8 cellular contexts compared by ENCODE assay signal in genomic region chr1:6624712-6625578, GRCh38. TPM values are rescaled to one million over a fixed set of nuclear protein-coding genes. Genes with fewer than 3 reads are reported as not detected.
A peak's percentile ranks its signal among the peaks of the same experiment; 100 is the strongest.
DNase-seq lines count a peak whose midpoint lies in the region; ATAC-seq and TF ChIP-seq lines count a peak whose summit lies in the region.

Gene THAP3 (plus strand): TSS chr1:6624868. CDS start chr1:6625219, 351 bp downstream.

- H3K9me3 Mint-ChIP-seq in activated T-helper 2 cell treated with anti-CD3 and anti-CD28 coated beads, Interferon-gamma antibody, Interleukin-2, Interleukin-4, amounts not matched to agents 10 μg/mL and 5 μg/mL and 100 μg/mL, durations not matched to agents 14 hours and 24 hours and 36 hours, result no peaks in the 10 kb centered on the region
- H3K9me3 Mint-ChIP-seq in nephron, result no peaks in the 10 kb centered on the region
- no peaks in the 10 kb centered on the region for H3K9me3 Mint-ChIP-seq in stimulated activated naive CD8-positive, alpha-beta T cell treated with anti-CD3 and anti-CD28 coated beads, Interleukin-15, Interleukin-2, amounts not matched to agents 100 ng/mL and 50 ng/mL, for 24 hours

- no peak within 1 kb of the TSS for H2BK15ac ChIP-seq in IMR-90 (ENCODE audit: low read depth, low read length)

- H3K4me3 ChIP-seq in IMR-90 (ENCODE audit: insufficient read depth, low read depth, low read length) (peak within 1 kb of the TSS; percentile 67), fibroblast of pulmonary artery (replicated peaks; ENCODE audit: low read depth, low read length) (peak within 1 kb of the TSS; percentile 71)

- H3K9me1 ChIP-seq in IMR-90 (ENCODE audit: insufficient read depth, low read length), result peaks cover 4% of the 10 kb centered on the region

- no peaks in the 10 kb centered on the region for H3K27me3 Mint-ChIP-seq in activated T-helper 2 cell treated with anti-CD3 and anti-CD28 coated beads, Interferon-gamma antibody, Interleukin-2, Interleukin-4, amounts not matched to agents 10 μg/mL and 5 μg/mL and 100 μg/mL, durations not matched to agents 14 hours and 24 hours and 36 hours (ENCODE audit: low read depth)
- no peaks in the 10 kb centered on the region for H3K27me3 Mint-ChIP-seq in nephron (ENCODE audit: low read depth)
- H3K27me3 Mint-ChIP-seq in stimulated activated naive CD8-positive, alpha-beta T cell treated with anti-CD3 and anti-CD28 coated beads, Interleukin-15, Interleukin-2, amounts not matched to agents 100 ng/mL and 50 ng/mL, for 24 hours, result no peaks in the 10 kb centered on the region

- H3K56ac ChIP-seq in IMR-90 (ENCODE audit: extremely low read depth, insufficient read depth, low read length), result no peak within 1 kb of the TSS; the same call in 1 of the 2 replicates

- no peak for TF ChIP-seq POLR2A in IMR-90 (IDR thresholded peaks at IDR 0.05; ENCODE audit: low read depth, low read length)

- peak within 1 kb of the TSS; percentile 66; the same call in 1 of the 2 replicates for H4K91ac ChIP-seq in IMR-90 (ENCODE audit: insufficient read depth, low read depth, low read length)

- H3K27ac Mint-ChIP-seq in activated T-helper 2 cell treated with anti-CD3 and anti-CD28 coated beads, Interferon-gamma antibody, Interleukin-2, Interleukin-4, amounts not matched to agents 10 μg/mL and 5 μg/mL and 100 μg/mL, durations not matched to agents 14 hours and 24 hours and 36 hours, result peak within 1 kb of the TSS; percentile 78
- H3K27ac Mint-ChIP-seq in nephron, result peak within 1 kb of the TSS; percentile 88 to 96 (median 96)
- peak within 1 kb of the TSS; percentile 90 for H3K27ac Mint-ChIP-seq in stimulated activated naive CD8-positive, alpha-beta T cell treated with anti-CD3 and anti-CD28 coated beads, Interleukin-15, Interleukin-2, amounts not matched to agents 100 ng/mL and 50 ng/mL, for 24 hours

- no peak within 1 kb of the TSS for H3K18ac ChIP-seq in IMR-90 (ENCODE audit: low read depth, low read length)

- peak within 1 kb of the TSS; percentile 85 for H3K27ac ChIP-seq in IMR-90 (ENCODE audit: insufficient read depth, low read length)

- H2BK20ac ChIP-seq in IMR-90 (ENCODE audit: low read depth, low read length), result no peak within 1 kb of the TSS

- H3K9ac ChIP-seq in IMR-90 (ENCODE audit: low read depth, low read length), result peak within 1 kb of the TSS; percentile 65

- 1% methylated on average over 46 of the region's 73 CpGs; no CpG with 5 or more reads in 1 of the 2 experiments for WGBS in IMR-90 (ENCODE audit: extremely low coverage in 2 of 2, insufficient read length in 1 of 2), 2 experiments

- peak within 1 kb of the TSS; percentile 85 for H3K14ac ChIP-seq in IMR-90 (replicated peaks; ENCODE audit: low read depth, low read length)

- H2AK5ac ChIP-seq in IMR-90 (ENCODE audit: low read depth, low read length), result peak within 1 kb of the TSS; percentile 22

- peak within 1 kb of the TSS; percentile 64 for H3K4ac ChIP-seq in IMR-90 (ENCODE audit: low read depth, low read length)

- peak; percentile 79 for ATAC-seq in GM21447 (IDR thresholded peaks at IDR 0.05; ENCODE audit: unreplicated experiment)
- ATAC-seq in IMR-90 (ENCODE audit: low read depth), result peak; percentile 95

- H4K20me1 ChIP-seq in IMR-90 (ENCODE audit: insufficient read depth, low read length), result peaks cover 49% of the 10 kb centered on the region

- H3K36me3 Mint-ChIP-seq in activated T-helper 2 cell treated with anti-CD3 and anti-CD28 coated beads, Interferon-gamma antibody, Interleukin-2, Interleukin-4, amounts not matched to agents 10 μg/mL and 5 μg/mL and 100 μg/mL, durations not matched to agents 14 hours and 24 hours and 36 hours (ENCODE audit: low read depth), result peaks cover 58% of the 10 kb centered on the region
- H3K36me3 Mint-ChIP-seq in nephron (ENCODE audit: low read depth), result peaks cover 55% of the 10 kb centered on the region
- peaks cover 36% of the 10 kb centered on the region for H3K36me3 Mint-ChIP-seq in stimulated activated naive CD8-positive, alpha-beta T cell treated with anti-CD3 and anti-CD28 coated beads, Interleukin-15, Interleukin-2, amounts not matched to agents 100 ng/mL and 50 ng/mL, for 24 hours (ENCODE audit: low read depth)

- H3K79me1 ChIP-seq in IMR-90 (ENCODE audit: low read depth in 1 of 2, low read length in 2 of 2), result peaks cover 35 to 81% of the 10 kb centered on the region in 2 experiments

- dilution Hi-C loops in IMR-90 (cut with HindIII; ENCODE audit: low sequenced_read_pairs, unreplicated experiment), result no loop called here

- POLR2A ChIA-PET in IMR-90 (lab: Charles Lee; ENCODE audit: unreplicated experiment), result no interaction called here

- no peak for TF ChIP-seq CTCF in IMR-90 (conservative IDR thresholded peaks at IDR 0.05; ENCODE audit: low read depth, low read length)
- no peak for TF ChIP-seq CTCF in fibroblast of pulmonary artery (IDR thresholded peaks at IDR 0.05; ENCODE audit: low read length, missing control alignments)
- peak in 1 of 3 experiments; percentile 36 for TF ChIP-seq CTCF in nephron (IDR thresholded peaks at IDR 0.05; ENCODE audit: unreplicated experiment in 3 of 3)

- peak within 1 kb of the TSS in 1 of 2 experiments; percentile 66; a peak in 2 of 4 replicates for H4K8ac ChIP-seq in IMR-90 (ENCODE audit: low read depth in 2 of 2, low read length in 2 of 2)

- H2AFZ ChIP-seq in IMR-90 (replicated peaks; ENCODE audit: low read length, poor library complexity), result peak within 1 kb of the TSS; percentile 92

- intact Hi-C loops in IMR-90 (cut with micrococcal nuclease), result no loop called here
- intact Hi-C loops in activated T-helper 2 cell treated with anti-CD3 and anti-CD28 coated beads, Interferon-gamma antibody, Interleukin-2, Interleukin-4, amounts not matched to agents 10 μg/mL and 5 μg/mL and 100 μg/mL, durations not matched to agents 14 hours and 24 hours and 36 hours (cut with micrococcal nuclease), result loop anchor here (1.0 kb wide), 1 partner anchor 24 kb away; no protein-coding TSS in a partner anchor

- H2AK9ac ChIP-seq in IMR-90 (replicated peaks; ENCODE audit: low read depth, low read length, poor library complexity), result peak within 1 kb of the TSS; percentile 74

- H3K23ac ChIP-seq in IMR-90 (ENCODE audit: low read depth, low read length), result peak within 1 kb of the TSS; percentile 93

- peak within 1 kb of the TSS; percentile 95 for H3K4me2 ChIP-seq in IMR-90 (ENCODE audit: low read depth, low read length)

- peaks cover 56% of the 10 kb centered on the region for H3K36me3 ChIP-seq in IMR-90 (ENCODE audit: control insufficient read depth, insufficient read depth, low read length)

- TF ChIP-seq RAD21 in IMR-90 (IDR thresholded peaks at IDR 0.05; ENCODE audit: low read length), result no peak

- DNase-seq in DMS153 treated with DMSO at 0.1 percent for 48 hours (lab: John Stamatoyannopoulos, UW; ENCODE audit: unreplicated experiment) (peak; percentile 55), IMR-90 (peak; percentile 85), RPMI7951 (ENCODE audit: low read depth) (peak; percentile 93), fibroblast of pulmonary artery (ENCODE audit: low read depth) (peak; percentile 86)
- DNase-seq in activated T-helper 2 cell treated with anti-CD3 and anti-CD28 coated beads, Interferon-gamma antibody, Interleukin-2, Interleukin-4, amounts not matched to agents 10 μg/mL and 5 μg/mL and 100 μg/mL, durations not matched to agents 14 hours and 24 hours and 36 hours (ENCODE audit: low spot score), result peak; percentile 79

- H2BK5ac ChIP-seq in IMR-90 (ENCODE audit: low read depth, low read length, poor library complexity, severe bottlenecking), result peak within 1 kb of the TSS; percentile 67

- H3K4me1 ChIP-seq in IMR-90 (ENCODE audit: control insufficient read depth, insufficient read depth, low read length), result peaks cover 6% of the 10 kb centered on the region

- in situ Hi-C loops in IMR-90 (cut with MboI; ENCODE audit: low sequenced_read_pairs), result no loop called here

- no peaks in the 10 kb centered on the region for H3K9me3 ChIP-seq in IMR-90 (ENCODE audit: control insufficient read depth, insufficient read depth, low read length)

- peaks cover 15% of the 10 kb centered on the region for H3K4me1 Mint-ChIP-seq in activated T-helper 2 cell treated with anti-CD3 and anti-CD28 coated beads, Interferon-gamma antibody, Interleukin-2, Interleukin-4, amounts not matched to agents 10 μg/mL and 5 μg/mL and 100 μg/mL, durations not matched to agents 14 hours and 24 hours and 36 hours (ENCODE audit: low read depth)
- peaks cover 26% of the 10 kb centered on the region for H3K4me1 Mint-ChIP-seq in nephron
- peaks cover 37% of the 10 kb centered on the region for H3K4me1 Mint-ChIP-seq in stimulated activated naive CD8-positive, alpha-beta T cell treated with anti-CD3 and anti-CD28 coated beads, Interleukin-15, Interleukin-2, amounts not matched to agents 100 ng/mL and 50 ng/mL, for 24 hours (ENCODE audit: low read depth)

- H3K4me3 Mint-ChIP-seq in activated T-helper 2 cell treated with anti-CD3 and anti-CD28 coated beads, Interferon-gamma antibody, Interleukin-2, Interleukin-4, amounts not matched to agents 10 μg/mL and 5 μg/mL and 100 μg/mL, durations not matched to agents 14 hours and 24 hours and 36 hours (ENCODE audit: low read depth), result peak within 1 kb of the TSS; percentile 86
- peak within 1 kb of the TSS; percentile 91 to 98 (median 98) for H3K4me3 Mint-ChIP-seq in nephron
- peak within 1 kb of the TSS; percentile 94 for H3K4me3 Mint-ChIP-seq in stimulated activated naive CD8-positive, alpha-beta T cell treated with anti-CD3 and anti-CD28 coated beads, Interleukin-15, Interleukin-2, amounts not matched to agents 100 ng/mL and 50 ng/mL, for 24 hours

- H4K5ac ChIP-seq in IMR-90 (ENCODE audit: low read depth, low read length), result peak within 1 kb of the TSS; percentile 23

- CTCF ChIA-PET in IMR-90 (lab: Yijun Ruan, JAX), result interaction anchor here (0.6 kb wide), 1 partner anchor 108 kb away, joined by 4 read pairs; no protein-coding TSS in a partner anchor

- no peaks in the 10 kb centered on the region for H3K27me3 ChIP-seq in IMR-90 (ENCODE audit: control insufficient read depth, insufficient read depth, low read length)

- H2BK120ac ChIP-seq in IMR-90 (ENCODE audit: low read depth, low read length), result no peak within 1 kb of the TSS

- BruUV-seq in IMR-90 (replicated peaks; lab: Mats Ljungman, UMichigan), result no TSS peak

TF ChIP-seq in IMR-90, 13 proteins besides CTCF, POLR2A, EP300 and RAD21 (continues in another document):
- TF ChIP-seq CEBPB (IDR thresholded peaks at IDR 0.05; ENCODE audit: low read depth, low read length) (no peak), MXI1 (IDR thresholded peaks at IDR 0.05; ENCODE audit: borderline replicate concordance, low read depth, low read length) (0 out of 2 replicates have a peak, but pooled peaks have one; percentile 32), RFX5 (IDR thresholded peaks at IDR 0.05; ENCODE audit: low read depth, low read length) (no peak)

RNA-seq across cellular contexts. Expression of gene THAP3, which starts in this region (rescaled TPM):
- total RNA-seq in IMR-90 (2012; rRNA removed), result 13.9 and 14.2 TPM in 2 replicates
- 14.9 and 16.0 TPM in 2 replicates for polyA plus RNA-seq in IMR-90 (2012; rRNA removed)
- polyA plus RNA-seq in IMR-90 (2012; cell fraction: cytosol; rRNA removed), result 11.8 and 12.7 TPM in 2 replicates
- 23.2 and 37.1 TPM in 2 replicates for polyA plus RNA-seq in IMR-90 (2012; cell fraction: nucleus; rRNA removed; ENCODE audit: low replicate concordance)
- total RNA-seq in RPMI7951 (2014; rRNA removed; shearing (Covaris generic)), result 29.9 and 30.8 TPM in 2 replicates
- 23.2 and 24.1 TPM in 2 replicates for total RNA-seq in activated T-helper 2 cell treated with anti-CD3 and anti-CD28 coated beads, Interferon-gamma antibody, Interleukin-2, Interleukin-4, amounts not matched to agents 10 μg/mL and 5 μg/mL and 100 μg/mL, durations not matched to agents 14 hours and 24 hours and 36 hours

Comparison
In these comparisons a context has a peak if more than half of its experiments do, and no peak if none do; other contexts are left out.
1. Peak in every context shown above with its lines: DNase-seq, ATAC-seq, H3K4me3 ChIP-seq and H3K27ac ChIP-seq.